In genomic region chr5:16690243-16690839, GRCh38 we compare ENCODE assay signal across 9 cellular contexts.
DNase-seq lines count a peak whose midpoint lies in the region; ATAC-seq and TF ChIP-seq lines count a peak whose summit lies in the region.
"Had no signal": no experiment of that assay in that cellular context is flagged by ENCODE, and none has a peak within 500 bp of the region (broad histone marks: within the 10 kb centered on the region; RNA-seq: fewer than 3 reads in every experiment).

No MANE protein-coding gene starts in this region.

- peaks cover 33% of the 10 kb centered on the region for H3K36me3 ChIP-seq in mammary epithelial cell (ENCODE audit: insufficient read depth, low read length)

- H4K20me1 ChIP-seq in mammary epithelial cell (ENCODE audit: insufficient read depth, low read length), result no peaks in the 10 kb centered on the region

- CTCF ChIA-PET in mammary epithelial cell (lab: Charles Lee; ENCODE audit: low non-redundant PET), result interaction anchor here (0.5 to 0.6 kb wide), 2 partner anchors 394 to 512 kb away, joined by 3 to 9 read pairs; no protein-coding TSS in a partner anchor

- no TSS peak for BruUV-seq in mammary epithelial cell (replicated peaks; lab: Mats Ljungman, UMichigan)

- TF ChIP-seq CTCF in CD14-positive monocyte (IDR thresholded peaks at IDR 0.05) (peak; percentile 71), mammary epithelial cell (conservative IDR thresholded peaks at IDR 0.05 in 1 of 2, IDR thresholded peaks at IDR 0.05 in 1 of 2; ENCODE audit: extremely low read depth in 1 of 2, insufficient read depth in 1 of 2, low read depth in 1 of 2, low read length in 2 of 2) (peak; percentile 80 to 83)

- ATAC-seq in GM18517 (IDR thresholded peaks at IDR 0.05; ENCODE audit: unreplicated experiment) (peak; percentile 73), HG03175 (IDR thresholded peaks at IDR 0.05; ENCODE audit: unreplicated experiment) (peak; percentile 78)

- H3K4me1 Mint-ChIP-seq in CD14-positive monocyte, result no peaks in the 10 kb centered on the region
- H3K4me1 Mint-ChIP-seq: naive B cell had no signal

- H3K9me3 ChIP-seq in mammary epithelial cell (replicated peaks; ENCODE audit: insufficient read depth, low read length), result no peaks in the 10 kb centered on the region

- H3K27me3 Mint-ChIP-seq in CD14-positive monocyte (ENCODE audit: low read depth in 3 of 3), result peaks cover 0 to 4% (median 0%) of the 10 kb centered on the region in 3 donors

- no peak overlapping the region for H3K4me3 Mint-ChIP-seq in CD14-positive monocyte
- H3K4me3 Mint-ChIP-seq: naive B cell had no signal

- in situ Hi-C loops in mammary epithelial cell (cut with MboI; ENCODE audit: low sequenced_read_pairs in 2 of 2), result loop anchor here in 1 of 2 donors (25.0 kb wide), 1 partner anchor 497 kb away; no protein-coding TSS in a partner anchor

- no peak overlapping the region for H3K4me3 ChIP-seq in mammary epithelial cell (replicated peaks in 1 of 3; ENCODE audit: insufficient read depth in 1 of 3, low read depth in 2 of 3, low read length in 3 of 3)

- no peak overlapping the region for H3K27ac ChIP-seq in mammary epithelial cell (ENCODE audit: insufficient read depth, low read depth, low read length)

- peaks cover 3 to 15% of the 10 kb centered on the region in 2 donors for H3K36me3 Mint-ChIP-seq in CD14-positive monocyte
- H3K36me3 Mint-ChIP-seq: naive B cell had no signal

- H3K4me2 ChIP-seq in mammary epithelial cell (ENCODE audit: insufficient read depth, low read depth, low read length), result no peak overlapping the region

- no peaks in the 10 kb centered on the region for H3K27me3 ChIP-seq in mammary epithelial cell (ENCODE audit: insufficient read depth, low read length)

- DNase-seq in CD14-positive monocyte (ENCODE audit: low spot score) (no peak), NOMO-1 treated with DMSO at 0.1 percent for 48 hours (lab: John Stamatoyannopoulos, UW; ENCODE audit: unreplicated experiment) (peak; percentile 12), mammary epithelial cell (peak; percentile 26), lung microvascular endothelial cell (ENCODE audit: low read depth in 2 of 2) (peak; percentile 59 to 75), GOT3 (lab: John Stamatoyannopoulos, UW) (no peak)
- no peak for DNase-seq in activated CD8-positive, alpha-beta memory T cell treated with anti-CD3 and anti-CD28 coated beads, Interleukin-2, amount 50 U/mL, for 4 hours
- DNase-seq: naive B cell had no signal

- dilution Hi-C loops in mammary epithelial cell (cut with HindIII; ENCODE audit: low sequenced_read_pairs), result no loop called here

- intact Hi-C loops in CD14-positive monocyte (cut with micrococcal nuclease), result no loop called here
- intact Hi-C loops in mammary epithelial cell (cut with micrococcal nuclease), result loop anchor here (1.0 kb wide), 2 partner anchors 500 to 513 kb away; no protein-coding TSS in a partner anchor

- no peaks in the 10 kb centered on the region for H3K9me3 Mint-ChIP-seq in CD14-positive monocyte
- H3K9me3 Mint-ChIP-seq: naive B cell had no signal

- WGBS in mammary epithelial cell (ENCODE audit: low coverage, missing lambda C conversion rate), result 74% methylated on average over 7 of the region's 7 CpGs

- H3K4me1 ChIP-seq in mammary epithelial cell (ENCODE audit: insufficient read depth, low read length), result no peaks in the 10 kb centered on the region

- H2AFZ ChIP-seq in mammary epithelial cell (ENCODE audit: low read depth, low read length), result no peak overlapping the region

- H3K79me2 ChIP-seq in mammary epithelial cell (ENCODE audit: insufficient read depth, low read length), result peaks cover 32% of the 10 kb centered on the region

- no peak overlapping the region for H3K27ac Mint-ChIP-seq in CD14-positive monocyte

- no peak overlapping the region for H3K9ac ChIP-seq in mammary epithelial cell (ENCODE audit: insufficient read depth, low read length)

Comparison
In these comparisons a context has a peak if more than half of its experiments do, and no peak if none do; other contexts are left out.
1. DNase-seq: peak in NOMO-1 treated with DMSO at 0.1 percent for 48 hours (single experiment), mammary epithelial cell (single experiment) and lung microvascular endothelial cell (2 of 2); none in CD14-positive monocyte (single experiment), GOT3 (single experiment) and activated CD8-positive, alpha-beta memory T cell treated with anti-CD3 and anti-CD28 coated beads, Interleukin-2, amount 50 U/mL, for 4 hours (single experiment).